Comparison of ENCODE assay signal across 9 cellular contexts in the genomic region with DNA sequence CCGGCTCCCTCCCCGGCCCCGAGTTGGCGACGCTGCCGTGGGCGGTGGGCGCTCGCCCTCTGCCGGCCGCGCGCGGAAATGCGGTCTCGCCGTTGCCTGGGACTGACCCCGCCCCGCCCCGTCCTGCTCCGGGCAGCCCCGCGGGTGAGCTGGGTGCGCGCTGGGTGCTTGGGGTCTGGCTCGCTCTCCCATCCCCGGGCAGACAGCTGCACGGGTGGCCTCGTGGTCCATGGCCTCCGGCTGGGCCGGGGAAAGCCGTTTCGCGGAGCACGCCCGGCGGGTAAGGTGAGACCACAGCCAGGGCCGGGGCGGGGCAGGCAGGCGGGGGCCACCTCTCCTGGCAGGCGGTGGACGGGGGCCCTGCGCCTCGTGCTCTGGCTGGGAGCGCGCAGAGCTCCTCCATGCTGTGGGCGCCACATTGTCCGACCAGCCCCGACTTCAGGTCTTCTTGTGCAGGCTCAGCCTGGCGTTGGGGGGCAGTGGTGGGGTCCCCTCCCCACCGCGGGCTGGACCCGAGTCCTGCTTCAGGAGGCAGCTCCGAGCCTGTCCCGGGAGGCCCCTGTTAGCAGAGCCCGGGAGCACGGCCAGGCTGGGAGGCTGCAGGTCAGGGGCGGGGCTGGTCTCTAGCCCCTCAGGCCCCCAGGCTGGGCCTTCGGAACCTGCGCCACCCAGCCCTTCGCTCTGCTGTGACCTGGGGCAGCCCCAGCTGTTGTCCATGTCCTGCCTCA. TPM values are rescaled to one million over a fixed set of nuclear protein-coding genes. Genes with fewer than 3 reads are reported as not detected.
DNase-seq lines count a peak whose midpoint lies in the region; ATAC-seq and TF ChIP-seq lines count a peak whose summit lies in the region.
"Had no signal": no experiment of that assay in that cellular context is flagged by ENCODE, and none has a peak within 500 bp of the region (broad histone marks: within the 10 kb centered on the region; RNA-seq: fewer than 3 reads in every experiment).

No MANE protein-coding gene starts in this region.

- H3K4me3 Mint-ChIP-seq in CD4-positive, alpha-beta memory T cell: no peak overlapping the region

- no peak overlapping the region for H3K27ac ChIP-seq in CD4-positive, alpha-beta memory T cell (ENCODE audit: low read depth, low read length)
- H3K27ac ChIP-seq in HUES48 (ENCODE audit: low read depth, low read length) (no peak overlapping the region), breast epithelium (no peak overlapping the region)

- no peaks in the 10 kb centered on the region for H3K36me3 Mint-ChIP-seq in CD4-positive, alpha-beta memory T cell

- peak overlapping the region; percentile 40; the same call in 1 of the 2 replicates for H3K9ac ChIP-seq in HUES48 (ENCODE audit: low read depth, low read length)

- no peak overlapping the region for H3K4me3 ChIP-seq in CD4-positive, alpha-beta memory T cell (ENCODE audit: low read length in 2 of 2)
- H3K4me3 ChIP-seq in HUES48 (ENCODE audit: low read depth, low read length) (peak overlapping the region; percentile 72), WI38 (ENCODE audit: low read depth, low read length) (no peak overlapping the region), breast epithelium (peak overlapping the region in 1 of 3 donors; percentile 54)

- peaks cover 4% of the 10 kb centered on the region for H3K4me1 ChIP-seq in CD4-positive, alpha-beta memory T cell (ENCODE audit: insufficient read depth, low read length)
- H3K4me1 ChIP-seq in HUES48 (ENCODE audit: control insufficient read depth, insufficient read depth, low read length): 0 out of 2 replicates have a peak, but pooled peaks cover 3% of the 10 kb centered on the region
- H3K4me1 ChIP-seq in breast epithelium: no peaks in the 10 kb centered on the region

- POLR2A ChIA-PET in CD4-positive, alpha-beta memory T cell (lab: Charles Lee; ENCODE audit: partially characterized antibody): no interaction called here

- H3K36me3 ChIP-seq in CD4-positive, alpha-beta memory T cell (ENCODE audit: insufficient read depth, low read length): no peaks in the 10 kb centered on the region
- H3K36me3 ChIP-seq in HUES48 (ENCODE audit: control insufficient read depth, insufficient read depth, low read length) (no peaks in the 10 kb centered on the region), breast epithelium (no peaks in the 10 kb centered on the region)

- H3K9me3 ChIP-seq in CD4-positive, alpha-beta memory T cell (ENCODE audit: control insufficient read depth in 1 of 2, low read length in 2 of 2): no peaks in the 10 kb centered on the region
- H3K9me3 ChIP-seq in HUES48 (ENCODE audit: control insufficient read depth, insufficient read depth, low read length) (no peaks in the 10 kb centered on the region), breast epithelium (no peaks in the 10 kb centered on the region)

- no peaks in the 10 kb centered on the region for H3K27me3 ChIP-seq in CD4-positive, alpha-beta memory T cell (ENCODE audit: insufficient read depth, low read length)
- no peaks in the 10 kb centered on the region; the same call in 1 of the 2 replicates for H3K27me3 ChIP-seq in HUES48 (ENCODE audit: control insufficient read depth, insufficient read depth, low read length)
- H3K27me3 ChIP-seq in breast epithelium: peaks cover 12 to 97% of the 10 kb centered on the region in 2 donors

- H3K27me3 Mint-ChIP-seq in CD4-positive, alpha-beta memory T cell: peaks cover 2% of the 10 kb centered on the region in 2 donors

- ATAC-seq in HG03175 (IDR thresholded peaks at IDR 0.05; ENCODE audit: unreplicated experiment) (no peak), HG03460 (IDR thresholded peaks at IDR 0.05; ENCODE audit: unreplicated experiment) (no peak)

- H3K9me3 Mint-ChIP-seq in CD4-positive, alpha-beta memory T cell: no peaks in the 10 kb centered on the region

- CTCF ChIA-PET in CD4-positive, alpha-beta memory T cell (lab: Charles Lee; ENCODE audit: partially characterized antibody): interaction anchor here (0.6 to 1.4 kb wide), 9 partner anchors 15 to 391 kb away, joined by 3 to 4 read pairs (median 3); a partner anchor contains a TSS

- TF ChIP-seq CTCF in WI38 (IDR thresholded peaks at IDR 0.05; ENCODE audit: low read depth, low read length): peak; percentile 51
- TF ChIP-seq CTCF in breast epithelium (IDR thresholded peaks at IDR 0.05): peak in 2 of 3 donors; percentile 48 to 65

- intact Hi-C loops in CD4-positive, alpha-beta memory T cell (cut with micrococcal nuclease): loop anchor here (2.0 kb wide), 1 partner anchor 290 kb away; no protein-coding TSS in a partner anchor
- intact Hi-C loops in breast epithelium (cut with DNase I; ENCODE audit: low total_unique reads): no loop called here

- no peaks in the 10 kb centered on the region for H3K4me1 Mint-ChIP-seq in CD4-positive, alpha-beta memory T cell

- DNase-seq in CD4-positive, alpha-beta memory T cell: peak in 4 of 5 donors; percentile 62 to 74 (median 63)
- DNase-seq in breast epithelium (ENCODE audit: low spot score in 2 of 2) (no peak), left kidney (ENCODE audit: low read depth, low spot score) (peak; percentile 77)
- DNase-seq in stimulated activated CD4-positive, alpha-beta T cell treated with anti-CD3 and anti-CD28 coated beads, Interleukin-4, amount 100 ng/mL, for 4 hours: peak; percentile 51 to 75

- H3K27ac Mint-ChIP-seq in CD4-positive, alpha-beta memory T cell: no peak overlapping the region

- no peak for TF ChIP-seq POLR2A in breast epithelium (IDR thresholded peaks at IDR 0.05)

RNA-seq across cellular contexts. Expression of a gene that starts 7.0 kb away (rescaled TPM):
- not detected for total RNA-seq in CD4-positive, alpha-beta memory T cell
- not detected for polyA plus RNA-seq in CD4-positive, alpha-beta memory T cell
- total RNA-seq in breast epithelium: not detected

RNA-seq across cellular contexts. Expression of a gene that starts 30.5 kb away (rescaled TPM):
- not detected for total RNA-seq in CD4-positive, alpha-beta memory T cell
- polyA plus RNA-seq in CD4-positive, alpha-beta memory T cell: not detected
- total RNA-seq in breast epithelium: not detected
- polyA plus RNA-seq: thymus had no signal

RNA-seq across cellular contexts. Expression of a gene that starts 49.8 kb away (rescaled TPM):
- total RNA-seq in CD4-positive, alpha-beta memory T cell: 1 to 10 TPM; 2.0 to 2.1 TPM
- polyA plus RNA-seq in CD4-positive, alpha-beta memory T cell: under 1 TPM; 0.48 to 0.99 TPM
- 1 to 10 TPM; 1.6 to 2.5 (median 2.2) TPM for total RNA-seq in breast epithelium

Comparison
In these comparisons a context has a peak if more than half of its experiments do, and no peak if none do; other contexts are left out.
1. DNase-seq: peak in CD4-positive, alpha-beta memory T cell (4 of 5), left kidney (single experiment) and stimulated activated CD4-positive, alpha-beta T cell treated with anti-CD3 and anti-CD28 coated beads, Interleukin-4, amount 100 ng/mL, for 4 hours (2 of 2); none in breast epithelium (0 of 2).